Comparison of ENCODE assay signal across 11 cellular contexts in the genomic region with DNA sequence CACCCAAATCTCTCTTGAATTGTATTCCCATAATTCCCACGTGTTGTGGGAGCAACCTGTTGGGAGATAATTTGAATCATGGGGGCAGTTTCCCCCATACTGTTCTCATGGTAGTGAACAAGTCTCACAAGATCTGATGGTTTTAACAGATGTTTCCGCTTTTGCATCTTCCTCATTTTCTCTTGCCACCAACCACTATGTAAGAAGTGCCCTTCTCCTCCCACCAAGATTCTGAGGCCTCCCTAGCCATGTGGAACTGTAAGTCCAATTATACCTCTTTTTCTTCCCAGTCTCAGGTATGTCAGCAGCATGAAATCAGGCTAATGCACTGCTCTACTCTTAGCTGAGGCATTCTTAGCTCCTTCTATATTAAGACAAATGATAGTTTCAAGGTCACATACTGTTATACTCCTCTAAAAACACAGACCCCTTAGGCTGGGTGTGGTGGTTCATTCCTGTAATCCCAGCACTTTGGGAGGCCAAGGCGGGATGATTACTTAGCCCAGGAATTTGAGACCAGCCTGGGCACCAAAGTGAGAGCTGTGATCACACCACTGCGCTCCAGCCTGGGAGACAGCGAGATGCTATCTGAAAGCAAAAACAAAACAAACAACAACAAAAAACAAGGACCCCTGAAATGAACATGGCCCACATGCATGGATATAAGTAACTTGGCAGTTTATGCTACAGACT. TPM values are rescaled to one million over a fixed set of nuclear protein-coding genes. Genes with fewer than 3 reads are reported as not detected.
DNase-seq lines count a peak whose midpoint lies in the region; ATAC-seq and TF ChIP-seq lines count a peak whose summit lies in the region.
"Had no signal": no experiment of that assay in that cellular context is flagged by ENCODE, and none has a peak within 500 bp of the region (broad histone marks: within the 10 kb centered on the region; RNA-seq: fewer than 3 reads in every experiment).

No MANE protein-coding gene starts in this region.

- CTCF ChIA-PET in activated CD4-positive, alpha-beta T cell treated with anti-CD3 and anti-CD28 coated beads, Interleukin-2, amount 10 ng/mL, durations not matched to agents 7 days and 5 days (lab: Charles Lee) = interaction anchor here (1.5 kb wide), 1 partner anchor 12 kb away, joined by 5 read pairs; no protein-coding TSS in a partner anchor

- peak overlapping the region; percentile 99 for H3K27ac ChIP-seq in psoas muscle
- H3K27ac ChIP-seq: uterus, WERI-Rb-1 had no signal

- H3K4me1 Mint-ChIP-seq in activated CD4-positive, alpha-beta T cell treated with anti-CD3 and anti-CD28 coated beads, Interleukin-2, amount 10 ng/mL, durations not matched to agents 7 days and 5 days = peaks cover 65% of the 10 kb centered on the region
- H3K4me1 Mint-ChIP-seq in chondrocyte (ENCODE audit: low read depth) = peaks cover 70% of the 10 kb centered on the region

- H3K4me1 ChIP-seq in psoas muscle = peaks cover 67% of the 10 kb centered on the region

- H3K36me3 ChIP-seq in psoas muscle (ENCODE audit: insufficient read depth in 1 of 2, low read depth in 1 of 2) = peaks cover 0 to 7% of the 10 kb centered on the region in 2 donors
- H3K36me3 ChIP-seq: uterus had no signal

- H3K9me3 Mint-ChIP-seq in activated CD4-positive, alpha-beta T cell treated with anti-CD3 and anti-CD28 coated beads, Interleukin-2, amount 10 ng/mL, durations not matched to agents 7 days and 5 days = peaks cover 6% of the 10 kb centered on the region
- H3K9me3 Mint-ChIP-seq in chondrocyte (ENCODE audit: low read depth) = no peaks in the 10 kb centered on the region

- H3K27me3 ChIP-seq in psoas muscle (ENCODE audit: insufficient read depth in 3 of 3, low read length in 2 of 3) = no peaks in the 10 kb centered on the region
- H3K27me3 ChIP-seq: uterus had no signal

- TF ChIP-seq POLR2A in GM18505 (IDR thresholded peaks at IDR 0.05; ENCODE audit: borderline replicate concordance, extremely low read depth, insufficient read depth, insufficient read length) = no peak

- TF ChIP-seq CTCF in chondrocyte (IDR thresholded peaks at IDR 0.05) = no peak
- no peak for TF ChIP-seq CTCF in psoas muscle (IDR thresholded peaks at IDR 0.05)

- H3K4me3 ChIP-seq in psoas muscle = peak overlapping the region; percentile 87
- H3K4me3 ChIP-seq: uterus had no signal

- no peaks in the 10 kb centered on the region for H3K9me3 ChIP-seq in psoas muscle
- H3K9me3 ChIP-seq: uterus had no signal

- no peak overlapping the region for H3K27ac Mint-ChIP-seq in activated CD4-positive, alpha-beta T cell treated with anti-CD3 and anti-CD28 coated beads, Interleukin-2, amount 10 ng/mL, durations not matched to agents 7 days and 5 days
- peak overlapping the region; percentile 5 for H3K27ac Mint-ChIP-seq in chondrocyte (ENCODE audit: unreplicated experiment)

- POLR2A ChIA-PET in activated CD4-positive, alpha-beta T cell treated with anti-CD3 and anti-CD28 coated beads, Interleukin-2, amount 10 ng/mL, durations not matched to agents 7 days and 5 days (lab: Charles Lee) = interaction anchor here (0.7 kb wide), 1 partner anchor 261 kb away, joined by 3 read pairs; no protein-coding TSS in a partner anchor

- no peaks in the 10 kb centered on the region for H3K27me3 Mint-ChIP-seq in activated CD4-positive, alpha-beta T cell treated with anti-CD3 and anti-CD28 coated beads, Interleukin-2, amount 10 ng/mL, durations not matched to agents 7 days and 5 days
- H3K27me3 Mint-ChIP-seq in chondrocyte (ENCODE audit: low read depth) = no peaks in the 10 kb centered on the region

- H3K36me3 Mint-ChIP-seq in activated CD4-positive, alpha-beta T cell treated with anti-CD3 and anti-CD28 coated beads, Interleukin-2, amount 10 ng/mL, durations not matched to agents 7 days and 5 days (ENCODE audit: low read depth) = peaks cover 53% of the 10 kb centered on the region
- peaks cover 14% of the 10 kb centered on the region for H3K36me3 Mint-ChIP-seq in chondrocyte (ENCODE audit: low read depth)

- 67 to 77% (median 71%) methylated on average over 5 of the region's 5 CpGs for WGBS in psoas muscle, 3 donors

- ATAC-seq in psoas muscle = no peak
- ATAC-seq in GM21528 (IDR thresholded peaks at IDR 0.05; ENCODE audit: low FRiP score, unreplicated experiment) = no peak
- no peak for ATAC-seq in GM18505 (IDR thresholded peaks at IDR 0.05; ENCODE audit: unreplicated experiment)
- no peak for ATAC-seq in GM18868 (IDR thresholded peaks at IDR 0.05; ENCODE audit: unreplicated experiment)

- peak overlapping the region; percentile 91 for H3K4me3 Mint-ChIP-seq in activated CD4-positive, alpha-beta T cell treated with anti-CD3 and anti-CD28 coated beads, Interleukin-2, amount 10 ng/mL, durations not matched to agents 7 days and 5 days
- H3K4me3 Mint-ChIP-seq in chondrocyte (ENCODE audit: unreplicated experiment) = peak overlapping the region; percentile 7

- intact Hi-C loops in psoas muscle (cut with DNase I) = no loop called here

- DNase-seq in activated CD4-positive, alpha-beta T cell treated with anti-CD3 and anti-CD28 coated beads, Interleukin-2, amount 10 ng/mL, durations not matched to agents 7 days and 5 days = no peak
- DNase-seq in activated CD4-positive, alpha-beta T cell treated with anti-CD3 and anti-CD28 coated beads for 1 hour = no peak
- peak; percentile 75 for DNase-seq in NOMO-1 treated with dmso at 0.1 percent for 144 hours (lab: John Stamatoyannopoulos, UW; ENCODE audit: unreplicated experiment)
- DNase-seq in chondrocyte (ENCODE audit: low spot score) = no peak
- DNase-seq in psoas muscle = peak in 1 of 2 donors; percentile 46
- DNase-seq: NCI-H187, uterus, WERI-Rb-1 had no signal

RNA-seq across cellular contexts. Expression of a gene that starts 3.6 kb away (rescaled TPM):
- 100 to 1,000 TPM; 134 to 140 TPM for total RNA-seq in activated CD4-positive, alpha-beta T cell treated with anti-CD3 and anti-CD28 coated beads, Interleukin-2, amount 10 ng/mL, durations not matched to agents 7 days and 5 days
- total RNA-seq in chondrocyte (88.1 to 141 TPM (median 93.3 TPM) in 3 replicates), psoas muscle (10 to 100 TPM; 63.5 to 90.0 (median 75.9) TPM)
- 10 to 100 TPM; 28.5 to 45.1 (median 29.9) TPM for polyA plus RNA-seq in psoas muscle
